In genomic region chr16:84451781-84452180, GRCh38 we compare ENCODE assay signal across 27 cellular contexts. TPM values are rescaled to one million over a fixed set of nuclear protein-coding genes. Genes with fewer than 3 reads are reported as not detected.
DNase-seq lines count a peak whose midpoint lies in the region; ATAC-seq and TF ChIP-seq lines count a peak whose summit lies in the region.
"Had no signal": no experiment of that assay in that cellular context is flagged by ENCODE, and none has a peak within 500 bp of the region (broad histone marks: within the 10 kb centered on the region; RNA-seq: fewer than 3 reads in every experiment).

No MANE protein-coding gene starts in this region.

- peaks cover 3% of the 10 kb centered on the region for H3K36me3 Mint-ChIP-seq in activated naive CD8-positive, alpha-beta T cell treated with anti-CD3 and anti-CD28 coated beads, Interleukin-2, amount 10 ng/mL, durations not matched to agents 7 days and 5 days
- H3K36me3 Mint-ChIP-seq in activated naive CD8-positive, alpha-beta T cell treated with anti-CD3 and anti-CD28 coated beads, Interleukin-2, amount 50 U/mL, for 24 hours (ENCODE audit: low read depth) = no peaks in the 10 kb centered on the region
- H3K36me3 Mint-ChIP-seq in chondrocyte (ENCODE audit: low read depth) = no peaks in the 10 kb centered on the region
- H3K36me3 Mint-ChIP-seq: CD4-positive, alpha-beta memory T cell; IgD-negative memory B cell had no signal

- no peaks in the 10 kb centered on the region for H3K36me3 ChIP-seq in stomach
- H3K36me3 ChIP-seq: HAP-1 had no signal

- peaks cover 0 to 12% (median 0%) of the 10 kb centered on the region in 3 donors for H3K27me3 ChIP-seq in stomach

- H3K4me1 ChIP-seq in stomach = no peaks in the 10 kb centered on the region
- H3K4me1 ChIP-seq: A549, Caco-2, HAP-1 had no signal

- no peaks in the 10 kb centered on the region for H3K9me3 ChIP-seq in stomach
- H3K9me3 ChIP-seq: A549, Caco-2, HAP-1 had no signal

- H3K4me1 Mint-ChIP-seq in activated naive CD8-positive, alpha-beta T cell treated with anti-CD3 and anti-CD28 coated beads, Interleukin-2, amount 10 ng/mL, durations not matched to agents 7 days and 5 days = no peaks in the 10 kb centered on the region
- H3K4me1 Mint-ChIP-seq in activated naive CD8-positive, alpha-beta T cell treated with anti-CD3 and anti-CD28 coated beads, Interleukin-2, amount 50 U/mL, for 24 hours = no peaks in the 10 kb centered on the region
- H3K4me1 Mint-ChIP-seq in chondrocyte (ENCODE audit: low read depth) = no peaks in the 10 kb centered on the region
- H3K4me1 Mint-ChIP-seq: CD4-positive, alpha-beta memory T cell; IgD-negative memory B cell had no signal

- DNase-seq in activated naive CD8-positive, alpha-beta T cell treated with anti-CD3 and anti-CD28 coated beads, Interleukin-2, amount 10 ng/mL, durations not matched to agents 7 days and 5 days = peak; percentile 6
- no peak for DNase-seq in activated naive CD8-positive, alpha-beta T cell treated with anti-CD3 and anti-CD28 coated beads, Interleukin-2, amount 50 U/mL, for 24 hours
- DNase-seq in chondrocyte (ENCODE audit: low spot score) (peak; percentile 56), mesenteric fat pad (ENCODE audit: low spot score) (peak; percentile 39), stomach (peak; percentile 17), COLO668 (lab: John Stamatoyannopoulos, UW; ENCODE audit: unreplicated experiment) (no peak), GM13976 (ENCODE audit: low spot score) (no peak)
- DNase-seq: C1 segment of cervical spinal cord; CD4-positive, alpha-beta memory T cell; GOT3; HFFc6; MM.1S; NCI-H1417; NCI-H1694; NCI-H2029 treated with DMSO at 0.1 percent for 48 hours; NCI-H446 treated with DMSO at 0.1 percent for 48 hours; NCI-H526; NCI-H82; NK-92 treated with Interleukin-12 subunit alpha and Interleukin-12 subunit beta, amount 100 ng/mL, for 24 hours; PC-3; SHP77 had no signal

- TF ChIP-seq CTCF in chondrocyte (IDR thresholded peaks at IDR 0.05) = no peak
- TF ChIP-seq CTCF in stomach (IDR thresholded peaks at IDR 0.05) = no peak
- no peak for TF ChIP-seq CTCF in GM13976 (IDR thresholded peaks at IDR 0.05; ENCODE audit: borderline replicate concordance, control extremely low read depth, extremely low read depth, insufficient read depth, missing control alignments)

- POLR2A ChIA-PET in activated naive CD8-positive, alpha-beta T cell treated with anti-CD3 and anti-CD28 coated beads, Interleukin-2, amount 10 ng/mL, durations not matched to agents 7 days and 5 days (lab: Charles Lee) = interaction anchor here (0.7 kb wide), 1 partner anchor 559 kb away, joined by 3 read pairs; the partner anchor contains the start of gene ZDHHC7

- intact Hi-C loops in stomach (cut with DNase I; ENCODE audit: low total_unique reads) = no loop called here

- H3K9me3 Mint-ChIP-seq in activated naive CD8-positive, alpha-beta T cell treated with anti-CD3 and anti-CD28 coated beads, Interleukin-2, amount 10 ng/mL, durations not matched to agents 7 days and 5 days = no peaks in the 10 kb centered on the region
- peaks cover 4% of the 10 kb centered on the region for H3K9me3 Mint-ChIP-seq in activated naive CD8-positive, alpha-beta T cell treated with anti-CD3 and anti-CD28 coated beads, Interleukin-2, amount 50 U/mL, for 24 hours
- no peaks in the 10 kb centered on the region for H3K9me3 Mint-ChIP-seq in chondrocyte (ENCODE audit: low read depth)
- H3K9me3 Mint-ChIP-seq: HFFc6 had no signal

- in situ Hi-C loops in GM13976 (cut with MboI; ENCODE audit: low sequenced_read_pairs, unreplicated experiment) = no loop called here

- TF ChIP-seq EP300 in stomach (IDR thresholded peaks at IDR 0.05) = no peak

- no peak overlapping the region for H3K27ac ChIP-seq in stomach
- H3K27ac ChIP-seq: A549, KMS-11 had no signal

- peaks cover 2% of the 10 kb centered on the region for H3K27me3 Mint-ChIP-seq in activated naive CD8-positive, alpha-beta T cell treated with anti-CD3 and anti-CD28 coated beads, Interleukin-2, amount 10 ng/mL, durations not matched to agents 7 days and 5 days
- no peaks in the 10 kb centered on the region for H3K27me3 Mint-ChIP-seq in activated naive CD8-positive, alpha-beta T cell treated with anti-CD3 and anti-CD28 coated beads, Interleukin-2, amount 50 U/mL, for 24 hours
- no peaks in the 10 kb centered on the region for H3K27me3 Mint-ChIP-seq in chondrocyte (ENCODE audit: low read depth)

- H3K4me3 Mint-ChIP-seq in activated naive CD8-positive, alpha-beta T cell treated with anti-CD3 and anti-CD28 coated beads, Interleukin-2, amount 10 ng/mL, durations not matched to agents 7 days and 5 days = no peak overlapping the region
- no peak overlapping the region for H3K4me3 Mint-ChIP-seq in activated naive CD8-positive, alpha-beta T cell treated with anti-CD3 and anti-CD28 coated beads, Interleukin-2, amount 50 U/mL, for 24 hours
- no peak overlapping the region for H3K4me3 Mint-ChIP-seq in chondrocyte (ENCODE audit: unreplicated experiment)
- H3K4me3 Mint-ChIP-seq: CD4-positive, alpha-beta memory T cell; HFFc6; IgD-negative memory B cell had no signal

- TF ChIP-seq POLR2A in stomach (IDR thresholded peaks at IDR 0.05) = no peak

- H3K27ac Mint-ChIP-seq in activated naive CD8-positive, alpha-beta T cell treated with anti-CD3 and anti-CD28 coated beads, Interleukin-2, amount 10 ng/mL, durations not matched to agents 7 days and 5 days = no peak overlapping the region
- H3K27ac Mint-ChIP-seq in activated naive CD8-positive, alpha-beta T cell treated with anti-CD3 and anti-CD28 coated beads, Interleukin-2, amount 50 U/mL, for 24 hours = no peak overlapping the region
- no peak overlapping the region for H3K27ac Mint-ChIP-seq in chondrocyte (ENCODE audit: unreplicated experiment)
- H3K27ac Mint-ChIP-seq: CD4-positive, alpha-beta memory T cell; HFFc6; IgD-negative memory B cell had no signal

- WGBS in stomach, 5 donors = 79 to 85% (median 83%) methylated on average over 17 of the region's 17 CpGs

- ATAC-seq in activated naive CD8-positive, alpha-beta T cell treated with anti-CD3 and anti-CD28 coated beads, Interleukin-2, amount 10 ng/mL, durations not matched to agents 7 days and 5 days (ENCODE audit: low read depth) = no peak
- no peak for ATAC-seq in activated naive CD8-positive, alpha-beta T cell treated with anti-CD3 and anti-CD28 coated beads, Interleukin-2, amount 50 U/mL, for 24 hours
- ATAC-seq in HG02884 (IDR thresholded peaks at IDR 0.05; ENCODE audit: unreplicated experiment) = no peak
- ATAC-seq: A549, PC-3 had no signal

- no peak overlapping the region for H3K4me3 ChIP-seq in stomach
- H3K4me3 ChIP-seq: A549, HAP-1 had no signal

RNA-seq across cellular contexts. Expression of gene MEAK7, which starts 52.7 kb away (rescaled TPM):
- 10 to 100 TPM; 95.7 to 98.3 TPM for total RNA-seq in activated naive CD8-positive, alpha-beta T cell treated with anti-CD3 and anti-CD28 coated beads, Interleukin-2, amount 10 ng/mL, durations not matched to agents 7 days and 5 days
- total RNA-seq in chondrocyte (21.0 to 27.9 TPM (median 26.8 TPM) in 3 replicates), mesenteric fat pad (11.5 TPM), stomach (10 to 100 TPM in 2 of 5 donors, 1 to 10 TPM in 3; 5.8 to 21.1 (median 9.4) TPM)
- polyA plus RNA-seq in stomach = 1 to 10 TPM; 3.9 to 7.0 (median 6.8) TPM

Comparison
In these comparisons a context has a peak if more than half of its experiments do, and no peak if none do; other contexts are left out.
1. DNase-seq: peak in activated naive CD8-positive, alpha-beta T cell treated with anti-CD3 and anti-CD28 coated beads, Interleukin-2, amount 10 ng/mL, durations not matched to agents 7 days and 5 days (single experiment), chondrocyte (single experiment), mesenteric fat pad (single experiment) and stomach (single experiment); none in activated naive CD8-positive, alpha-beta T cell treated with anti-CD3 and anti-CD28 coated beads, Interleukin-2, amount 50 U/mL, for 24 hours (single experiment), COLO668 (single experiment) and GM13976 (single experiment).